In genomic region chr6:2768696-2769095, GRCh38 we compare ENCODE assay signal across 10 cellular contexts. TPM values are rescaled to one million over a fixed set of nuclear protein-coding genes. Genes with fewer than 3 reads are reported as not detected.
DNase-seq lines count a peak whose midpoint lies in the region; ATAC-seq, FAIRE-seq and TF ChIP-seq lines count a peak whose summit lies in the region.
"Had no signal": no experiment of that assay in that cellular context is flagged by ENCODE, and none has a peak within 500 bp of the region (broad histone marks: within the 10 kb centered on the region; RNA-seq: fewer than 3 reads in every experiment).

No MANE protein-coding gene starts in this region.

- no peaks in the 10 kb centered on the region for H3K27me3 ChIP-seq in CD4-positive, alpha-beta T cell (ENCODE audit: control insufficient read depth, insufficient read depth, low read length)
- H3K27me3 ChIP-seq in GM12878 (replicated peaks in 1 of 2; ENCODE audit: control insufficient read depth in 2 of 2, insufficient read depth in 2 of 2, low read length in 1 of 2) (no peaks in the 10 kb centered on the region), thyroid gland (no peaks in the 10 kb centered on the region)

- RAD21 ChIA-PET in GM12878 (lab: Charles Lee; ENCODE audit: unreplicated experiment): interaction anchor here (0.9 to 2.2 kb wide), 9 partner anchors 11 to 221 kb away, joined by 3 to 6 read pairs (median 4); no protein-coding TSS in a partner anchor

- H3K4me1 ChIP-seq in GM12878 (ENCODE audit: control insufficient read depth, insufficient read depth, low read length): peaks cover 11% of the 10 kb centered on the region
- peaks cover 30 to 46% of the 10 kb centered on the region in 2 donors for H3K4me1 ChIP-seq in thyroid gland

- no peaks in the 10 kb centered on the region for H3K9me3 ChIP-seq in CD4-positive, alpha-beta T cell (ENCODE audit: control insufficient read depth, low read length)
- no peaks in the 10 kb centered on the region for H3K9me3 ChIP-seq in GM12878 (replicated peaks; ENCODE audit: control insufficient read depth, insufficient read depth, low read length)
- no peaks in the 10 kb centered on the region for H3K9me3 ChIP-seq in thyroid gland

- no peak for DNase-seq in CD4-positive, alpha-beta T cell
- no peak for DNase-seq in GM12878 (ENCODE audit: low read depth, low spot score)
- no peak for DNase-seq in naive thymus-derived CD8-positive, alpha-beta T cell
- no peak for DNase-seq in cerebellum (ENCODE audit: low spot score)
- no peak for DNase-seq in thyroid gland
- no peak for DNase-seq in HT-29 (ENCODE audit: low spot score)
- DNase-seq: NCI-H2029 had no signal

- peaks cover 55% of the 10 kb centered on the region for H3K79me2 ChIP-seq in GM12878 (ENCODE audit: control insufficient read depth, insufficient read depth, low read length)

- peak overlapping the region; percentile 95 for H3K4me3 Mint-ChIP-seq in CD4-positive, alpha-beta T cell
- peak overlapping the region; percentile 68 to 97 (median 92) for H3K4me3 Mint-ChIP-seq in IgD-negative memory B cell
- H3K4me3 Mint-ChIP-seq in naive thymus-derived CD8-positive, alpha-beta T cell: peak overlapping the region; percentile 60 to 94 (median 88)

- POLR2A ChIA-PET in CD4-positive, alpha-beta T cell (lab: Charles Lee): interaction anchor here (0.9 to 1.3 kb wide), 5 partner anchors 58 to 299 kb away, joined by 3 to 4 read pairs (median 3); partner anchors contain the start of genes RIPK1 and SERPINB1
- POLR2A ChIA-PET in GM12878 (lab: Charles Lee): interaction anchor here (0.5 to 1.9 kb wide), 4 partner anchors 12 to 285 kb away, joined by 3 to 6 read pairs (median 4); partner anchors contain the start of gene SERPINB1
- POLR2A ChIA-PET in naive thymus-derived CD8-positive, alpha-beta T cell (lab: Charles Lee): interaction anchor here (0.6 to 2.1 kb wide), 6 partner anchors 22 to 168 kb away, joined by 3 to 10 read pairs (median 3); partner anchors contain the start of gene SERPINB1

- H3K27ac Mint-ChIP-seq in CD4-positive, alpha-beta T cell: peak overlapping the region; percentile 92
- peak overlapping the region in 1 of 3 donors; percentile 1 for H3K27ac Mint-ChIP-seq in IgD-negative memory B cell
- H3K27ac Mint-ChIP-seq in naive thymus-derived CD8-positive, alpha-beta T cell: peak overlapping the region in 9 of 10 donors; percentile 2 to 88 (median 68)

- H3K36me3 Mint-ChIP-seq in CD4-positive, alpha-beta T cell (ENCODE audit: low read depth): peaks cover 76% of the 10 kb centered on the region
- H3K36me3 Mint-ChIP-seq in IgD-negative memory B cell: peaks cover 3% of the 10 kb centered on the region
- peaks cover 0 to 41% (median 9%) of the 10 kb centered on the region in 3 donors for H3K36me3 Mint-ChIP-seq in naive thymus-derived CD8-positive, alpha-beta T cell

- SMC1A ChIA-PET in GM12878 (lab: Charles Lee; ENCODE audit: uncharacterized antibody, unreplicated experiment): interaction anchor here (0.9 to 2.6 kb wide), 20 partner anchors 8 to 221 kb away, joined by 3 to 15 read pairs (median 4); partner anchors contain the start of genes MYLK4 and SERPINB1

- no peak overlapping the region for H2AFZ ChIP-seq in GM12878 (ENCODE audit: control insufficient read depth, low read depth, low read length)
- H2AFZ ChIP-seq: parathyroid adenoma had no signal

- H3K36me3 ChIP-seq in GM12878 (ENCODE audit: control insufficient read depth in 2 of 2, insufficient read depth in 2 of 2, low read length in 1 of 2) (peaks cover 7 to 18% of the 10 kb centered on the region in 2 experiments; a peak in 3 of 4 replicates), thyroid gland (no peaks in the 10 kb centered on the region)

- no peak for TF ChIP-seq RAD21 in GM12878 (IDR thresholded peaks at IDR 0.05; ENCODE audit: insufficient read depth, low read depth, low read length)

- H3K9ac ChIP-seq in GM12878 (ENCODE audit: control insufficient read depth, insufficient read depth, low read length): no peak overlapping the region
- H3K9ac ChIP-seq: parathyroid adenoma had no signal

- in situ Hi-C loops in GM12878 (cut with MboI): no loop called here

- H3K27ac ChIP-seq in CD4-positive, alpha-beta T cell (ENCODE audit: low read depth, low read length): no peak overlapping the region
- H3K27ac ChIP-seq in GM12878 (ENCODE audit: control insufficient read depth, insufficient read depth): no peak overlapping the region
- H3K27ac ChIP-seq in thyroid gland: peak overlapping the region in 1 of 3 donors; percentile 94
- H3K27ac ChIP-seq: parathyroid adenoma had no signal

- TF ChIP-seq EP300 in GM12878 (IDR thresholded peaks at IDR 0.05; ENCODE audit: borderline replicate concordance in 1 of 2, control insufficient read depth in 1 of 2, low read depth in 2 of 2, low read length in 2 of 2): no peak

- CTCF ChIA-PET in CD4-positive, alpha-beta T cell (lab: Charles Lee): interaction anchor here (0.8 to 2.0 kb wide), 5 partner anchors 18 to 143 kb away, joined by 3 to 6 read pairs (median 3); partner anchors contain the start of gene SERPINB1
- CTCF ChIA-PET in GM12878 (lab: Yijun Ruan, JAX): interaction anchor here (0.8 to 4.0 kb wide), 16 partner anchors 9 to 291 kb away, joined by 3 to 41 read pairs (median 4); partner anchors contain the start of gene MYLK4

- WGBS in GM12878 (ENCODE audit: insufficient coverage, insufficient replicate concordance, low lambda C conversion rate, missing lambda C conversion rate): 67% methylated on average over 6 of the region's 6 CpGs
- WGBS in thyroid gland, 2 donors: 63% methylated on average over 6 of the region's 6 CpGs

- no peak for FAIRE-seq in GM12878 (lab: Jason Lieb, UNC)

- H4K20me1 ChIP-seq in GM12878 (ENCODE audit: control insufficient read depth, insufficient read depth): peaks cover 3% of the 10 kb centered on the region; the same call in 1 of the 2 replicates

- no peaks in the 10 kb centered on the region for H3K27me3 Mint-ChIP-seq in CD4-positive, alpha-beta T cell
- no peaks in the 10 kb centered on the region for H3K27me3 Mint-ChIP-seq in IgD-negative memory B cell
- H3K27me3 Mint-ChIP-seq in naive thymus-derived CD8-positive, alpha-beta T cell: no peaks in the 10 kb centered on the region

- TF ChIP-seq POLR2A in GM12878 (IDR thresholded peaks at IDR 0.05; ENCODE audit: low read depth, low read length): no peak
- TF ChIP-seq POLR2A in thyroid gland (IDR thresholded peaks at IDR 0.05): no peak

- peaks cover 83% of the 10 kb centered on the region for H3K4me1 Mint-ChIP-seq in CD4-positive, alpha-beta T cell (ENCODE audit: low read depth)
- peaks cover 26 to 40% (median 40%) of the 10 kb centered on the region in 3 donors for H3K4me1 Mint-ChIP-seq in IgD-negative memory B cell
- peaks cover 32 to 73% (median 68%) of the 10 kb centered on the region in 4 donors for H3K4me1 Mint-ChIP-seq in naive thymus-derived CD8-positive, alpha-beta T cell

- TF ChIP-seq CTCF in CD4-positive, alpha-beta T cell (IDR thresholded peaks at IDR 0.05): no peak
- TF ChIP-seq CTCF in GM12878 (IDR thresholded peaks at IDR 0.05 in 2 of 3, conservative IDR thresholded peaks at IDR 0.05 in 1 of 3; ENCODE audit: control insufficient read depth in 2 of 3, extremely low read depth in 1 of 3, insufficient read depth in 1 of 3, low read depth in 3 of 3, low read length in 3 of 3) (no peak), thyroid gland (IDR thresholded peaks at IDR 0.05) (no peak)

- no peak for ATAC-seq in CD4-positive, alpha-beta T cell (ENCODE audit: poor library complexity)
- ATAC-seq in GM12878 (no peak), HG02938 (IDR thresholded peaks at IDR 0.05; ENCODE audit: unreplicated experiment) (no peak)
- ATAC-seq in naive thymus-derived CD8-positive, alpha-beta T cell: no peak

- peak overlapping the region; percentile 58 for H3K4me2 ChIP-seq in GM12878 (ENCODE audit: control insufficient read depth, insufficient read depth)

- peak overlapping the region; percentile 92 for H3K4me3 ChIP-seq in GM12878
- no peak overlapping the region for H3K4me3 ChIP-seq in thyroid gland (replicated peaks in 1 of 3)

- no peaks in the 10 kb centered on the region for H3K9me3 Mint-ChIP-seq in CD4-positive, alpha-beta T cell
- H3K9me3 Mint-ChIP-seq in IgD-negative memory B cell: no peaks in the 10 kb centered on the region
- H3K9me3 Mint-ChIP-seq in naive thymus-derived CD8-positive, alpha-beta T cell: no peaks in the 10 kb centered on the region

- no TSS peak for BruUV-seq in GM12878 (replicated peaks; lab: Mats Ljungman, UMichigan)

- intact Hi-C loops in CD4-positive, alpha-beta T cell (cut with DNase I, micrococcal nuclease): loop anchor here (5.0 to 10.0 kb wide), 6 partner anchors 396 to 1254 kb away; partner anchors contain the start of genes GMDS (in 1 of the 2) and SLC22A23 (in 1 of the 2)
- intact Hi-C loops in GM12878 (cut with micrococcal nuclease; ENCODE audit: unreplicated experiment): no loop called here
- intact Hi-C loops in thyroid gland (cut with DNase I): no loop called here

RNA-seq across cellular contexts. Expression of gene WRNIP1, which starts 3.5 kb away (rescaled TPM):
- 10 to 100 TPM; 22.4 to 25.2 TPM for total RNA-seq in CD4-positive, alpha-beta T cell
- polyA plus RNA-seq in IgD-negative memory B cell: 34.5 TPM
- total RNA-seq in GM12878 (2013; cell fraction: nucleolus; rRNA removed): 21.8 and 24.7 TPM in 2 replicates
- 26.2 and 29.6 TPM in 2 replicates for total RNA-seq in GM12878 (2014; rRNA removed)
- total RNA-seq in GM12878 (2014; rRNA removed; fragmentation: Illumina TruSeq; extraction: Trizol): 23.1 and 23.5 TPM in 2 replicates
- total RNA-seq in GM12878 (2021): 24.9 and 25.1 TPM in 2 replicates
- polyA plus RNA-seq in GM12878 (2011; ENCODE audit: low read depth): 8.4 TPM
- 25.0 and 30.5 TPM in 2 replicates for polyA plus RNA-seq in GM12878 (2011; rRNA removed)
- 39.8 and 46.6 TPM in 2 replicates for polyA plus RNA-seq in GM12878 (2011; cell fraction: cytosol; rRNA removed)
- 40.1 and 56.2 TPM in 2 replicates for polyA plus RNA-seq in GM12878 (2011; cell fraction: nucleus; rRNA removed)
- 19.7 TPM in 2 replicates for polyA plus RNA-seq in GM12878 (2012)
- polyA plus RNA-seq in GM12878 (2014; fragmentation: Illumina TruSeq; extraction: Trizol): 17.8 and 30.2 TPM in 2 replicates
- polyA plus RNA-seq in GM12878 (2014; fragmentation: Nextera tagmentation; extraction: Ambion mirVana): 10 to 100 TPM in 1 of 2 experiments, 1 to 10 TPM in 1; 9.3 to 13.6 TPM
- 28.2 and 29.8 TPM in 2 replicates for polyA plus RNA-seq in GM12878 (2014; rRNA removed)
- 10 to 100 TPM; 13.1 to 14.2 TPM for polyA plus RNA-seq in GM12878 (2016; fragmentation: Nextera tagmentation; extraction: Ambion mirVana)
- 21.8 and 30.3 TPM in 2 replicates for polyA minus RNA-seq in GM12878 (2011; rRNA and poly(A)+ RNA removed)
- polyA minus RNA-seq in GM12878 (2011; cell fraction: cytosol; rRNA and poly(A)+ RNA removed): 7.9 and 9.1 TPM in 2 replicates
- polyA minus RNA-seq in GM12878 (2011; cell fraction: nucleus; rRNA and poly(A)+ RNA removed): 17.0 and 27.7 TPM in 2 replicates
- 10 to 100 TPM; 42.0 to 42.8 TPM for total RNA-seq in naive thymus-derived CD8-positive, alpha-beta T cell
- polyA plus RNA-seq in naive thymus-derived CD8-positive, alpha-beta T cell: 10 to 100 TPM; 33.1 to 61.0 (median 36.3) TPM
- 32.3 TPM for total RNA-seq in cerebellum
- total RNA-seq in thyroid gland: 10 to 100 TPM; 70.6 to 99.9 (median 84.1) TPM
- 92.6 and 103 TPM in 2 replicates for total RNA-seq in HT-29 (2014; rRNA removed; shearing (Covaris generic))

RNA-seq across cellular contexts. Expression of gene MYLK4, which starts 18.0 kb away (rescaled TPM):
- 1 to 10 TPM; 1.6 to 2.0 TPM for total RNA-seq in CD4-positive, alpha-beta T cell
- polyA plus RNA-seq in IgD-negative memory B cell (0.08 TPM), GM12878 (2011; rRNA removed) (0.05 and 0.06 TPM in 2 replicates), GM12878 (2014; fragmentation: Illumina TruSeq; extraction: Trizol) (0.06 and 0.11 TPM in 2 replicates), GM12878 (2014; fragmentation: Nextera tagmentation; extraction: Ambion mirVana) (under 1 TPM; under 0.01 to 0.05 TPM), GM12878 (2014; rRNA removed) (0.03 and 0.09 TPM in 2 replicates), GM12878 (2016; fragmentation: Nextera tagmentation; extraction: Ambion mirVana) (under 1 TPM in 1 of 2 experiments, not detected in 1; 0.09 TPM)
- total RNA-seq in GM12878 (2013; cell fraction: nucleolus; rRNA removed): 0.07 and 0.08 TPM in 2 replicates
- total RNA-seq in GM12878 (2014; rRNA removed) (under 0.01 TPM in 2 replicates), GM12878 (2014; rRNA removed; fragmentation: Illumina TruSeq; extraction: Trizol) (0.04 and 0.09 TPM in 2 replicates), GM12878 (2021) (0.05 TPM in 2 replicates), cerebellum (0.45 TPM), thyroid gland (1 to 10 TPM in 3 of 4 donors, under 1 TPM in 1; 0.94 to 1.8 (median 1.1) TPM)
- polyA plus RNA-seq in GM12878 (2011; ENCODE audit: low read depth): not detected
- polyA plus RNA-seq in GM12878 (2011; cell fraction: cytosol; rRNA removed): 0.03 and 0.04 TPM in 2 replicates
- 0.15 TPM in 2 replicates for polyA plus RNA-seq in GM12878 (2011; cell fraction: nucleus; rRNA removed)
- 0.07 TPM in 2 replicates for polyA plus RNA-seq in GM12878 (2012)
- polyA minus RNA-seq in GM12878 (2011; rRNA and poly(A)+ RNA removed): 0.05 TPM in 1 of 2 replicates, not detected in the other
- not detected in 2 replicates for polyA minus RNA-seq in GM12878 (2011; cell fraction: cytosol; rRNA and poly(A)+ RNA removed)
- polyA minus RNA-seq in GM12878 (2011; cell fraction: nucleus; rRNA and poly(A)+ RNA removed): 0.10 TPM in 1 of 2 replicates, not detected in the other
- 1 to 10 TPM in 1 of 2 experiments, under 1 TPM in 1; 0.94 to 1.3 TPM for total RNA-seq in naive thymus-derived CD8-positive, alpha-beta T cell
- under 1 TPM; 0.02 to 0.37 (median 0.14) TPM for polyA plus RNA-seq in naive thymus-derived CD8-positive, alpha-beta T cell
- total RNA-seq in HT-29 (2014; rRNA removed; shearing (Covaris generic)): 0.03 and 0.08 TPM in 2 replicates

Comparison
In these comparisons a context has a peak if more than half of its experiments do, and no peak if none do; other contexts are left out.
1. intact Hi-C loops: an anchor here in CD4-positive, alpha-beta T cell (5.0 to 10.0 kb wide); none called in GM12878 and thyroid gland.